Comparison of ENCODE assay signal across 25 cellular contexts in genomic region chr7:151487246-151487645, GRCh38. TPM values are rescaled to one million over a fixed set of nuclear protein-coding genes. Genes with fewer than 3 reads are reported as not detected.
DNase-seq lines count a peak whose midpoint lies in the region; ATAC-seq and TF ChIP-seq lines count a peak whose summit lies in the region.
"Had no signal": no experiment of that assay in that cellular context is flagged by ENCODE, and none has a peak within 500 bp of the region (broad histone marks: within the 10 kb centered on the region; RNA-seq: fewer than 3 reads in every experiment).

No MANE protein-coding gene starts in this region.

- WGBS in esophagus muscularis mucosa = 50% methylated on average over 2 of the region's 2 CpGs

- H3K9me3 ChIP-seq in PC-9 (ENCODE audit: insufficient read depth, low read depth) (no peaks in the 10 kb centered on the region), esophagus muscularis mucosa (no peaks in the 10 kb centered on the region)
- H3K9me3 ChIP-seq: BE2C, SJSA1 had no signal

- no peaks in the 10 kb centered on the region for H3K9me3 Mint-ChIP-seq in activated CD8-positive, alpha-beta memory T cell treated with anti-CD3 and anti-CD28 coated beads, Interleukin-2, amount 10 ng/mL, durations not matched to agents 7 days and 5 days (ENCODE audit: low read depth)
- H3K9me3 Mint-ChIP-seq in naive thymus-derived CD8-positive, alpha-beta T cell = no peaks in the 10 kb centered on the region
- H3K9me3 Mint-ChIP-seq: CD4-positive, CD25-positive, alpha-beta regulatory T cell had no signal

- H3K79me2 ChIP-seq in PC-9 (ENCODE audit: low read depth) = peaks cover 99% of the 10 kb centered on the region

- ATAC-seq in activated CD8-positive, alpha-beta memory T cell treated with anti-CD3 and anti-CD28 coated beads, Interleukin-2, amount 10 ng/mL, durations not matched to agents 7 days and 5 days = no peak
- no peak for ATAC-seq in GM21447 (IDR thresholded peaks at IDR 0.05; ENCODE audit: unreplicated experiment)
- no peak for ATAC-seq in naive thymus-derived CD8-positive, alpha-beta T cell
- ATAC-seq: PC-3, Right ventricle myocardium inferior had no signal

- H3K36me3 ChIP-seq in PC-9 (ENCODE audit: low read depth) (peaks cover 78% of the 10 kb centered on the region), esophagus muscularis mucosa (peaks cover 12 to 74% (median 38%) of the 10 kb centered on the region in 4 donors)

- intact Hi-C loops in PC-9 (cut with micrococcal nuclease; ENCODE audit: unreplicated experiment) (no loop called here), esophagus muscularis mucosa (cut with DNase I) (no loop called here)

- no peaks in the 10 kb centered on the region for H3K27me3 Mint-ChIP-seq in activated CD8-positive, alpha-beta memory T cell treated with anti-CD3 and anti-CD28 coated beads, Interleukin-2, amount 10 ng/mL, durations not matched to agents 7 days and 5 days
- no peaks in the 10 kb centered on the region for H3K27me3 Mint-ChIP-seq in naive thymus-derived CD8-positive, alpha-beta T cell
- H3K27me3 Mint-ChIP-seq: CD4-positive, CD25-positive, alpha-beta regulatory T cell had no signal

- H3K36me3 Mint-ChIP-seq in activated CD8-positive, alpha-beta memory T cell treated with anti-CD3 and anti-CD28 coated beads, Interleukin-2, amount 10 ng/mL, durations not matched to agents 7 days and 5 days = peaks cover 49% of the 10 kb centered on the region
- H3K36me3 Mint-ChIP-seq in naive thymus-derived CD8-positive, alpha-beta T cell = peaks cover 9 to 86% (median 14%) of the 10 kb centered on the region in 3 donors

- no peak for TF ChIP-seq POLR2A in esophagus muscularis mucosa (IDR thresholded peaks at IDR 0.05; ENCODE audit: low read depth)

- H3K27ac ChIP-seq in PC-9 (0 out of 2 replicates have a peak overlapping the region, but pooled peaks have one; percentile 25), esophagus muscularis mucosa (replicated peaks in 1 of 4) (peak overlapping the region in 3 of 4 donors; percentile 62 to 77 (median 71))
- H3K27ac ChIP-seq: 22Rv1, SJSA1 had no signal

- H3K4me1 ChIP-seq in PC-9 (replicated peaks; ENCODE audit: insufficient read depth) (peaks cover 61% of the 10 kb centered on the region), esophagus muscularis mucosa (peaks cover 35 to 98% (median 93%) of the 10 kb centered on the region in 4 donors)
- H3K4me1 ChIP-seq: BE2C had no signal

- no peak for TF ChIP-seq EP300 in esophagus muscularis mucosa (IDR thresholded peaks at IDR 0.05)

- peaks cover 70% of the 10 kb centered on the region for H3F3A ChIP-seq in PC-9 (ENCODE audit: insufficient read depth, low read depth)

- H3K27me3 ChIP-seq in PC-9 (ENCODE audit: insufficient read depth, low read depth) = no peaks in the 10 kb centered on the region
- H3K27me3 ChIP-seq in esophagus muscularis mucosa = no peaks in the 10 kb centered on the region
- H3K27me3 ChIP-seq: BE2C, SJSA1 had no signal

- no peak for TF ChIP-seq CTCF in PC-9 (conservative IDR thresholded peaks at IDR 0.05)
- TF ChIP-seq CTCF in esophagus muscularis mucosa (IDR thresholded peaks at IDR 0.05) = no peak

- BruUV-seq in PC-9 (replicated peaks; lab: Mats Ljungman, UMichigan) = no TSS peak

- peak overlapping the region; percentile 18 for H3K27ac Mint-ChIP-seq in activated CD8-positive, alpha-beta memory T cell treated with anti-CD3 and anti-CD28 coated beads, Interleukin-2, amount 10 ng/mL, durations not matched to agents 7 days and 5 days
- peak overlapping the region in 2 of 10 donors; percentile 32 to 46 for H3K27ac Mint-ChIP-seq in naive thymus-derived CD8-positive, alpha-beta T cell

- no peak overlapping the region for H3K4me3 ChIP-seq in PC-9
- H3K4me3 ChIP-seq in esophagus muscularis mucosa = no peak overlapping the region
- H3K4me3 ChIP-seq: SJSA1 had no signal

- CTCF ChIA-PET in activated CD8-positive, alpha-beta memory T cell treated with anti-CD3 and anti-CD28 coated beads, Interleukin-2, amount 10 ng/mL, durations not matched to agents 7 days and 5 days (lab: Charles Lee) = no interaction called here
- CTCF ChIA-PET in PC-9 (lab: Charles Lee) = interaction anchor here (0.7 to 1.1 kb wide), 2 partner anchors 22 to 614 kb away, joined by 3 to 5 read pairs; no protein-coding TSS in a partner anchor

- H3K9me2 ChIP-seq in PC-9 (ENCODE audit: insufficient read depth) = no peaks in the 10 kb centered on the region

- DNase-seq in activated CD8-positive, alpha-beta memory T cell treated with anti-CD3 and anti-CD28 coated beads, Interleukin-2, amount 10 ng/mL, durations not matched to agents 7 days and 5 days = no peak
- DNase-seq in activated CD8-positive, alpha-beta memory T cell treated with anti-CD3 and anti-CD28 coated beads for 24 hours = no peak
- DNase-seq in PC-9 (no peak), esophagus muscularis mucosa (ENCODE audit: extremely low spot score) (no peak), NCI-H226 (no peak), foreskin melanocyte (no peak)
- no peak for DNase-seq in naive thymus-derived CD8-positive, alpha-beta T cell
- DNase-seq: BE2C; CD4-positive, CD25-positive, alpha-beta regulatory T cell; DMS153; Karpas-422; NCI-H1105 treated with DMSO at 0.1 percent for 48 hours; NCI-H146; NCI-H1930; NCI-H2107; NCI-H446; NCI-H524 treated with DMSO at 0.1 percent for 48 hours; NCI-H774; PC-3 had no signal

- no peak overlapping the region for H3K4me3 Mint-ChIP-seq in activated CD8-positive, alpha-beta memory T cell treated with anti-CD3 and anti-CD28 coated beads, Interleukin-2, amount 10 ng/mL, durations not matched to agents 7 days and 5 days
- no peak overlapping the region for H3K4me3 Mint-ChIP-seq in naive thymus-derived CD8-positive, alpha-beta T cell
- H3K4me3 Mint-ChIP-seq: CD4-positive, CD25-positive, alpha-beta regulatory T cell had no signal

- peaks cover 4% of the 10 kb centered on the region; the same call in 1 of the 2 replicates for H4K20me1 ChIP-seq in PC-9 (ENCODE audit: insufficient read depth)

- H3K4me1 Mint-ChIP-seq in activated CD8-positive, alpha-beta memory T cell treated with anti-CD3 and anti-CD28 coated beads, Interleukin-2, amount 10 ng/mL, durations not matched to agents 7 days and 5 days = peaks cover 10% of the 10 kb centered on the region
- peaks cover 18 to 22% (median 21%) of the 10 kb centered on the region in 4 donors for H3K4me1 Mint-ChIP-seq in naive thymus-derived CD8-positive, alpha-beta T cell

- H2AFZ ChIP-seq in PC-9 = no peak overlapping the region

- no peak overlapping the region for H3K4me2 ChIP-seq in PC-9

- POLR2A ChIA-PET in PC-9 (lab: Charles Lee; ENCODE audit: unreplicated experiment) = no interaction called here
- POLR2A ChIA-PET in naive thymus-derived CD8-positive, alpha-beta T cell (lab: Charles Lee) = no interaction called here

RNA-seq across cellular contexts. Expression of gene RHEB, which starts 32.4 kb away (rescaled TPM):
- total RNA-seq in activated CD8-positive, alpha-beta memory T cell treated with anti-CD3 and anti-CD28 coated beads, Interleukin-2, amount 10 ng/mL, durations not matched to agents 7 days and 5 days = 10 to 100 TPM; 66.2 to 73.0 TPM
- 201 and 202 TPM in 2 replicates for total RNA-seq in PC-9 (2021)
- 100 to 1,000 TPM in 3 of 4 donors, 10 to 100 TPM in 1; 98.5 to 187 (median 163) TPM for total RNA-seq in esophagus muscularis mucosa
- total RNA-seq in naive thymus-derived CD8-positive, alpha-beta T cell = 10 to 100 TPM; 31.2 to 33.7 TPM
- polyA plus RNA-seq in naive thymus-derived CD8-positive, alpha-beta T cell = 10 to 100 TPM; 43.7 to 48.8 (median 48.6) TPM

RNA-seq across cellular contexts. Expression of gene CRYGN, which starts 47.3 kb away (rescaled TPM):
- total RNA-seq in activated CD8-positive, alpha-beta memory T cell treated with anti-CD3 and anti-CD28 coated beads, Interleukin-2, amount 10 ng/mL, durations not matched to agents 7 days and 5 days = not detected
- total RNA-seq in PC-9 (2021) (1.0 and 1.2 TPM in 2 replicates), esophagus muscularis mucosa (1 to 10 TPM in 1 of 4 donors, under 1 TPM in 3; under 0.01 to 1.3 (median 0.25) TPM)
- 1 to 10 TPM in 1 of 2 experiments, under 1 TPM in 1; 0.39 to 1.2 TPM for total RNA-seq in naive thymus-derived CD8-positive, alpha-beta T cell
- polyA plus RNA-seq in naive thymus-derived CD8-positive, alpha-beta T cell = under 1 TPM; 0.35 to 0.69 (median 0.65) TPM
- total RNA-seq: H4, Right ventricle myocardium inferior, RPMI7951, SJSA1 had no signal
